2 cellular contexts compared by ENCODE assay signal in genomic region chr3:169524131-169524530, GRCh38.
A peak's percentile ranks its signal among the peaks of the same experiment; 100 is the strongest.
TF ChIP-seq lines count a peak whose summit lies in the region.

No MANE protein-coding gene starts in this region.

TF ChIP-seq in HepG2, 621 proteins besides CTCF, POLR2A, EP300 and RAD21:
- TF ChIP-seq ZNF253 (CRISPR knock-in tag; IDR thresholded peaks at IDR 0.05; ENCODE audit: borderline replicate concordance) (no peak), CEBPB (IDR thresholded peaks at IDR 0.05; ENCODE audit: borderline replicate concordance, low read depth, low read length) (peak; percentile 55)
TF ChIP-seq in HepG2: peak in this region for 1.

TF ChIP-seq in IMR-90, 13 proteins besides CTCF, POLR2A, EP300 and RAD21:
- TF ChIP-seq MXI1 (IDR thresholded peaks at IDR 0.05; ENCODE audit: borderline replicate concordance, low read depth, low read length): no peak
- peak; percentile 69 for TF ChIP-seq CEBPB (IDR thresholded peaks at IDR 0.05; ENCODE audit: low read depth, low read length)
TF ChIP-seq in IMR-90: peak in this region for 1.
